ENCODE assay signal across 1 cellular context in genomic region chr2:182866461-182867369, GRCh38.
TF ChIP-seq lines count a peak whose summit lies in the region.

Gene FRZB, minus strand, starts transcription at chr2:182866637. Its CDS starts 85 bp downstream, at chr2:182866552.

TF ChIP-seq in HepG2, 621 proteins besides CTCF, POLR2A, EP300 and RAD21 (continued from another document and continues in another):
- TF ChIP-seq ZNF563 (CRISPR knock-in tag; IDR thresholded peaks at IDR 0.05) (peak; percentile 58; the same call in 1 of the 2 replicates), TBX3 (IDR thresholded peaks at IDR 0.05; ENCODE audit: borderline replicate concordance) (no peak), ATRX (CRISPR knock-in tag; IDR thresholded peaks at IDR 0.05; ENCODE audit: borderline replicate concordance) (no peak), FLYWCH1 (CRISPR knock-in tag; IDR thresholded peaks at IDR 0.05) (0 out of 2 replicates have a peak, but pooled peaks have one; percentile 34), SALL1 (CRISPR knock-in tag; IDR thresholded peaks at IDR 0.05) (peak; percentile 50; the same call in 1 of the 2 replicates), HMGXB4 (CRISPR knock-in tag; IDR thresholded peaks at IDR 0.05; ENCODE audit: borderline replicate concordance in 1 of 2, low read depth in 1 of 2) (no peak), JARID2 (CRISPR knock-in tag; IDR thresholded peaks at IDR 0.05; ENCODE audit: insufficient replicate concordance) (no peak), SIN3A (IDR thresholded peaks at IDR 0.05; ENCODE audit: borderline replicate concordance, low read depth, low read length) (peak; percentile 39; the same call in 1 of the 2 replicates), ELF3 (CRISPR knock-in tag; IDR thresholded peaks at IDR 0.05) (no peak), SP4 (CRISPR knock-in tag; IDR thresholded peaks at IDR 0.05) (peak; percentile 46), ADNP (CRISPR knock-in tag; IDR thresholded peaks at IDR 0.05) (no peak), KLF16 (CRISPR knock-in tag; IDR thresholded peaks at IDR 0.05) (no peak), ZNF337 (CRISPR knock-in tag; IDR thresholded peaks at IDR 0.05; ENCODE audit: borderline replicate concordance, low read depth) (no peak), ZNF264 (CRISPR knock-in tag; IDR thresholded peaks at IDR 0.05) (no peak), ZNF550 (CRISPR knock-in tag; IDR thresholded peaks at IDR 0.05; ENCODE audit: borderline replicate concordance) (no peak), ASH2L (IDR thresholded peaks at IDR 0.05; ENCODE audit: insufficient read length, low read depth, low read length) (peak; percentile 13), ZNF180 (CRISPR knock-in tag; IDR thresholded peaks at IDR 0.05; ENCODE audit: borderline replicate concordance, low read depth) (no peak), KIAA2018 (CRISPR knock-in tag; IDR thresholded peaks at IDR 0.05; ENCODE audit: borderline replicate concordance) (peak; percentile 91; the same call in 1 of the 2 replicates), MAX (IDR thresholded peaks at IDR 0.05) (peak; percentile 49; the same call in 1 of the 2 replicates), ZSCAN25 (CRISPR knock-in tag; IDR thresholded peaks at IDR 0.05) (no peak), ZNF850 (CRISPR knock-in tag; conservative IDR thresholded peaks at IDR 0.05) (no peak), ZNF263 (CRISPR knock-in tag; IDR thresholded peaks at IDR 0.05) (no peak), ATAD3A (CRISPR knock-in tag; IDR thresholded peaks at IDR 0.05) (no peak), ATF6 (CRISPR knock-in tag; conservative IDR thresholded peaks at IDR 0.05) (no peak), AHDC1 (CRISPR knock-in tag; IDR thresholded peaks at IDR 0.05; ENCODE audit: borderline replicate concordance) (no peak), ZNF3 (CRISPR knock-in tag; IDR thresholded peaks at IDR 0.05) (no peak), SCMH1 (CRISPR knock-in tag; IDR thresholded peaks at IDR 0.05; ENCODE audit: borderline replicate concordance) (no peak), THAP8 (CRISPR knock-in tag; IDR thresholded peaks at IDR 0.05; ENCODE audit: borderline replicate concordance) (no peak), SNAI1 (CRISPR knock-in tag; IDR thresholded peaks at IDR 0.05; ENCODE audit: borderline replicate concordance) (no peak), E2F2 (CRISPR knock-in tag; IDR thresholded peaks at IDR 0.05; ENCODE audit: borderline replicate concordance) (no peak), KDM3A (CRISPR knock-in tag; IDR thresholded peaks at IDR 0.05; ENCODE audit: low read depth) (no peak), BCL3 (CRISPR knock-in tag; IDR thresholded peaks at IDR 0.05) (no peak), ZNF724P (CRISPR knock-in tag; IDR thresholded peaks at IDR 0.05; ENCODE audit: borderline replicate concordance) (no peak)
